8 cellular contexts compared by ENCODE assay signal in genomic region chr5:783881-784427, GRCh38. TPM values are rescaled to one million over a fixed set of nuclear protein-coding genes. Genes with fewer than 3 reads are reported as not detected.
DNase-seq lines count a peak whose midpoint lies in the region; ATAC-seq, FAIRE-seq and TF ChIP-seq lines count a peak whose summit lies in the region.
"Not testable (repeated sequence)": the region's sequence is repeated elsewhere in the genome, so short reads cannot be mapped to it uniquely, and the experiment has no call there.

No MANE protein-coding gene starts in this region.

- not testable (repeated sequence) for H3K36me3 ChIP-seq in PC-3 (ENCODE audit: low read depth, low read length); endodermal cell (ENCODE audit: control insufficient read depth, insufficient read depth, low read length); rectal smooth muscle tissue (ENCODE audit: control insufficient read depth, insufficient read depth, low read length); uterus

- not testable (repeated sequence) for H3K9me2 ChIP-seq in PC-3 (replicated peaks; ENCODE audit: low read length)

- POLR2A ChIA-PET in PC-3 (lab: Charles Lee; ENCODE audit: unreplicated experiment): not testable (repeated sequence)

- not testable (repeated sequence) for H3K79me2 ChIP-seq in PC-3 (ENCODE audit: low read length)

- peak overlapping the region; percentile 69; the same call in 1 of the 2 replicates for H2AFZ ChIP-seq in PC-3 (ENCODE audit: low read length)

- peaks cover 10% of the 10 kb centered on the region for H3K9me3 Mint-ChIP-seq in endodermal cell

- not testable (repeated sequence) for H3K27ac ChIP-seq in PC-3 (ENCODE audit: low read length); endodermal cell (ENCODE audit: low read depth, low read length); rectal smooth muscle tissue (ENCODE audit: low read depth, low read length); uterus

- not testable (repeated sequence) for BruUV-seq in PC-3 (replicated peaks; lab: Mats Ljungman, UMichigan)

- TF ChIP-seq CTCF in PC-3 (conservative IDR thresholded peaks at IDR 0.05; ENCODE audit: low read depth, low read length); endodermal cell (conservative IDR thresholded peaks at IDR 0.05); uterus (IDR thresholded peaks at IDR 0.05): not testable (repeated sequence)

- H3K9ac ChIP-seq in PC-3 (ENCODE audit: low read length): peak overlapping the region; percentile 38
- H3K9ac ChIP-seq in endodermal cell (ENCODE audit: extremely low read depth, low read length, poor library complexity, severe bottlenecking); rectal smooth muscle tissue (ENCODE audit: low read length): not testable (repeated sequence)

- 0 to 8% methylated on average over 3 to 43 of the region's 43 CpGs for WGBS in endodermal cell (ENCODE audit: insufficient coverage in 1 of 2, insufficient read length in 1 of 2), 2 experiments

- not testable (repeated sequence) for H3K36me3 Mint-ChIP-seq in endodermal cell (ENCODE audit: low read depth)

- FAIRE-seq in GM12891 (lab: Jason Lieb, UNC): not testable (repeated sequence)

- TF ChIP-seq POLR2A in GM12891 (IDR thresholded peaks at IDR 0.05; ENCODE audit: low read depth, low read length); uterus (IDR thresholded peaks at IDR 0.05): not testable (repeated sequence)

- ATAC-seq in HG03565 (IDR thresholded peaks at IDR 0.05; ENCODE audit: unreplicated experiment): peak; percentile 3
- peak; percentile 17 for ATAC-seq in PC-3
- peak; percentile 30 for ATAC-seq in left colon

- H3K4me3 Mint-ChIP-seq in endodermal cell: peak overlapping the region; percentile 55

- H3K4me2 ChIP-seq in PC-3 (ENCODE audit: low read length): peak overlapping the region; percentile 97

- H3K4me1 Mint-ChIP-seq in endodermal cell: not testable (repeated sequence)

- intact Hi-C loops in PC-3 (cut with micrococcal nuclease); uterus (cut with DNase I; ENCODE audit: low total_unique reads): not testable (repeated sequence)
- intact Hi-C loops in left colon (cut with DNase I, micrococcal nuclease): loop anchor here in 1 of 2 donors (10.0 kb wide), 1 partner anchor 89 kb away; the partner anchor contains the start of gene TPPP

- H3K27me3 ChIP-seq in PC-3 (ENCODE audit: low read length); rectal smooth muscle tissue (ENCODE audit: control insufficient read depth, insufficient read depth, low read length); uterus: not testable (repeated sequence)
- peaks cover 20% of the 10 kb centered on the region for H3K27me3 ChIP-seq in endodermal cell (ENCODE audit: control insufficient read depth, insufficient read depth, low read length, poor library complexity, severe bottlenecking)

- H3K4me3 ChIP-seq in PC-3 (ENCODE audit: low read length) (peak overlapping the region; percentile 75), rectal smooth muscle tissue (ENCODE audit: low read length) (peak overlapping the region; percentile 69), uterus (peak overlapping the region; percentile 32 to 52)
- H3K4me3 ChIP-seq in endodermal cell (ENCODE audit: low read length): not testable (repeated sequence)

- DNase-seq in GM12891 (ENCODE audit: insufficient read length, low spot score) (peak; percentile 22), activated gamma-delta T cell (lab: John Stamatoyannopoulos, UW) (peak; percentile 22), endodermal cell (peak; percentile 83), left colon (peak; percentile 56 to 63), uterus (peak in 1 of 2 donors; percentile 47)
- DNase-seq in PC-3: not testable (repeated sequence)

- CTCF ChIA-PET in PC-3 (lab: Charles Lee): not testable (repeated sequence)

- peaks cover 32% of the 10 kb centered on the region for H3K27me3 Mint-ChIP-seq in endodermal cell (ENCODE audit: insufficient read depth)

- not testable (repeated sequence) for H3F3A ChIP-seq in PC-3 (ENCODE audit: low read length, unreplicated experiment)

- H3K27ac Mint-ChIP-seq in endodermal cell: not testable (repeated sequence)

- not testable (repeated sequence) for H3K9me3 ChIP-seq in PC-3 (ENCODE audit: low read length); endodermal cell (ENCODE audit: control insufficient read depth, low read length); uterus

- H4K20me1 ChIP-seq in PC-3 (ENCODE audit: low read length): not testable (repeated sequence)

- H3K4me1 ChIP-seq in PC-3 (ENCODE audit: insufficient read depth, low read length); endodermal cell (ENCODE audit: control insufficient read depth, insufficient read depth, low read length); rectal smooth muscle tissue (ENCODE audit: control insufficient read depth, insufficient read depth, low read length): not testable (repeated sequence)
- H3K4me1 ChIP-seq in uterus: peaks cover 0 to 12% of the 10 kb centered on the region in 2 donors

RNA-seq across cellular contexts. Expression of gene ZDHHC11B, which starts 0.6 kb away (rescaled TPM):
- polyA plus RNA-seq in GM12891 (2012; ENCODE audit: low read depth, missing spikeins): 0.10 TPM
- 0.40 and 2.1 TPM in 2 replicates for total RNA-seq in PC-3 (2014; rRNA removed)
- 1 to 10 TPM in 1 of 2 donors, under 1 TPM in 1; 0.75 to 1.3 TPM for total RNA-seq in endodermal cell
- 2.3 TPM for polyA plus RNA-seq in endodermal cell (2013, experiment 1 of 2)
- polyA plus RNA-seq in endodermal cell (2013, experiment 2 of 2): 1.9 TPM
- total RNA-seq in left colon: 10 to 100 TPM in 1 of 2 donors, 1 to 10 TPM in 1; 1.5 to 15.9 TPM
- 10 to 100 TPM in 1 of 4 donors, 1 to 10 TPM in 1, under 1 TPM in 2; under 0.01 to 15.1 (median 1.5) TPM for total RNA-seq in uterus
